Comparison of ENCODE assay signal across 21 cellular contexts in genomic region chr10:13823046-13823711, GRCh38.
DNase-seq lines count a peak whose midpoint lies in the region; ATAC-seq and TF ChIP-seq lines count a peak whose summit lies in the region.
"Had no signal": no experiment of that assay in that cellular context is flagged by ENCODE, and none has a peak within 500 bp of the region (broad histone marks: within the 10 kb centered on the region; RNA-seq: fewer than 3 reads in every experiment).

No MANE protein-coding gene starts in this region.

- H3K4me1 Mint-ChIP-seq in H9, result peaks cover 71 to 76% of the 10 kb centered on the region in 2 experiments
- H3K4me1 Mint-ChIP-seq in WTC11, result peaks cover 77% of the 10 kb centered on the region
- H3K4me1 Mint-ChIP-seq in nephron, result peaks cover 41% of the 10 kb centered on the region
- H3K4me1 Mint-ChIP-seq in CD4-positive, alpha-beta T cell (ENCODE audit: low read depth), result peaks cover 18% of the 10 kb centered on the region

- H4K5ac ChIP-seq in H9 (ENCODE audit: insufficient read length, low read depth, low read length), result no peak overlapping the region

- ATAC-seq in WTC11, result peak; percentile 83
- ATAC-seq in CD4-positive, alpha-beta T cell (ENCODE audit: poor library complexity), result no peak
- ATAC-seq: gastrocnemius medialis; right lobe of liver; stimulated activated naive B cell treated with anti-CD40 and anti-IgM and Interleukin-4, amounts not matched to agents 10 μg/mL and 1 μg/mL and 100 μg/mL, for 72 hours had no signal

- H3K56ac ChIP-seq in H9 (ENCODE audit: insufficient read length, low read depth, low read length), result no peak overlapping the region

- peaks cover 3% of the 10 kb centered on the region in 2 experiments; a peak in 4 of 5 replicates for H3K9me3 Mint-ChIP-seq in H9
- H3K9me3 Mint-ChIP-seq in WTC11, result peaks cover 4% of the 10 kb centered on the region
- peaks cover 3% of the 10 kb centered on the region for H3K9me3 Mint-ChIP-seq in nephron
- H3K9me3 Mint-ChIP-seq in CD4-positive, alpha-beta T cell, result no peaks in the 10 kb centered on the region
- H3K9me3 Mint-ChIP-seq: stimulated activated naive B cell treated with anti-CD40 and anti-IgM and Interleukin-4, amounts not matched to agents 10 μg/mL and 1 μg/mL and 100 μg/mL, for 72 hours had no signal

- no peaks in the 10 kb centered on the region for H3K79me1 ChIP-seq in H9 (ENCODE audit: insufficient read depth, low read depth, low read length, poor library complexity, severe bottlenecking)

- H3K4me3 Mint-ChIP-seq in H9 (peak overlapping the region; percentile 0 to 44; a peak in 3 of 5 replicates), WTC11 (peak overlapping the region; percentile 26), nephron (no peak overlapping the region)
- no peak overlapping the region for H3K4me3 Mint-ChIP-seq in CD4-positive, alpha-beta T cell
- H3K4me3 Mint-ChIP-seq: CD4-positive, CD25-positive, alpha-beta regulatory T cell; stimulated activated naive B cell treated with anti-CD40 and anti-IgM and Interleukin-4, amounts not matched to agents 10 μg/mL and 1 μg/mL and 100 μg/mL, for 72 hours had no signal

- H3T11ph ChIP-seq in H9 (ENCODE audit: low read length), result no peak overlapping the region

- H4K8ac ChIP-seq in H9 (replicated peaks; ENCODE audit: insufficient read length, low read depth, low read length), result no peak overlapping the region

- POLR2A ChIA-PET in WTC11 (lab: Charles Lee), result no interaction called here
- POLR2A ChIA-PET in CD4-positive, alpha-beta T cell (lab: Charles Lee), result interaction anchor here (1.6 kb wide), 1 partner anchor 36 kb away, joined by 3 read pairs; no protein-coding TSS in a partner anchor

- intact Hi-C loops in CD4-positive, alpha-beta T cell (cut with DNase I, micrococcal nuclease), result no loop called here

- no peaks in the 10 kb centered on the region for H3K9me3 ChIP-seq in H9 (ENCODE audit: control insufficient read depth, low read depth, low read length)
- no peaks in the 10 kb centered on the region for H3K9me3 ChIP-seq in CD4-positive, alpha-beta T cell (ENCODE audit: control insufficient read depth, low read length)
- H3K9me3 ChIP-seq: gastrocnemius medialis, right lobe of liver, thyroid gland had no signal

- H4K91ac ChIP-seq in H9 (ENCODE audit: insufficient read length, low read depth, low read length), result no peak overlapping the region

- no peaks in the 10 kb centered on the region for H3K23me2 ChIP-seq in H9 (ENCODE audit: insufficient read length, low read depth, low read length, poor library complexity, severe bottlenecking)

- H3K79me2 ChIP-seq in H9 (ENCODE audit: insufficient read depth, low read length), result peaks cover 2% of the 10 kb centered on the region; the same call in 1 of the 2 replicates

- H2BK12ac ChIP-seq in H9 (ENCODE audit: insufficient read length, low read depth, low read length), result no peak overlapping the region

- no peak overlapping the region for H3K4ac ChIP-seq in H9 (ENCODE audit: low read depth, low read length)

- H3K27ac Mint-ChIP-seq in H9 (peak overlapping the region; percentile 6 to 79 (median 79); a peak in 6 of 7 replicates), WTC11 (peak overlapping the region; percentile 73), nephron (peak overlapping the region in 2 of 3 experiments; percentile 4 to 32)
- no peak overlapping the region for H3K27ac Mint-ChIP-seq in CD4-positive, alpha-beta T cell
- H3K27ac Mint-ChIP-seq: stimulated activated naive B cell treated with anti-CD40 and anti-IgM and Interleukin-4, amounts not matched to agents 10 μg/mL and 1 μg/mL and 100 μg/mL, for 72 hours had no signal

- no peak overlapping the region for H3K9ac ChIP-seq in H9 (ENCODE audit: extremely low read depth, insufficient read length, low read length)

- H4K20me1 ChIP-seq in H9 (ENCODE audit: control insufficient read depth, insufficient read depth, insufficient read length), result no peaks in the 10 kb centered on the region

- H3K36me3 Mint-ChIP-seq in H9 (ENCODE audit: insufficient read depth in 1 of 3, low read depth in 3 of 3) (peaks cover 2 to 4% (median 4%) of the 10 kb centered on the region in 3 experiments; a peak in 5 of 7 replicates), WTC11 (peaks cover 3% of the 10 kb centered on the region), nephron (ENCODE audit: low read depth) (peaks cover 10% of the 10 kb centered on the region)
- no peaks in the 10 kb centered on the region for H3K36me3 Mint-ChIP-seq in CD4-positive, alpha-beta T cell (ENCODE audit: low read depth)
- H3K36me3 Mint-ChIP-seq: CD4-positive, CD25-positive, alpha-beta regulatory T cell; stimulated activated naive B cell treated with anti-CD40 and anti-IgM and Interleukin-4, amounts not matched to agents 10 μg/mL and 1 μg/mL and 100 μg/mL, for 72 hours had no signal

- no peak overlapping the region for H2AK5ac ChIP-seq in H9 (ENCODE audit: insufficient read length, low read length)

- H2BK120ac ChIP-seq in H9 (ENCODE audit: low read depth, low read length, poor library complexity, severe bottlenecking), result no peak overlapping the region

- no peak overlapping the region for H3K23ac ChIP-seq in H9 (ENCODE audit: insufficient read length, low read depth, low read length)

- H3K14ac ChIP-seq in H9 (ENCODE audit: insufficient read depth, low read length), result no peak overlapping the region

- no peaks in the 10 kb centered on the region for H3K27me3 Mint-ChIP-seq in H9 (ENCODE audit: low read depth)
- H3K27me3 Mint-ChIP-seq in WTC11 (ENCODE audit: low read depth), result no peaks in the 10 kb centered on the region; the same call in 1 of the 2 replicates
- peaks cover 3% of the 10 kb centered on the region for H3K27me3 Mint-ChIP-seq in nephron (ENCODE audit: low read depth)
- peaks cover 5% of the 10 kb centered on the region for H3K27me3 Mint-ChIP-seq in CD4-positive, alpha-beta T cell

- no peak overlapping the region for H2BK20ac ChIP-seq in H9 (ENCODE audit: low read depth, low read length, poor library complexity, severe bottlenecking)

- H2BK5ac ChIP-seq in H9 (ENCODE audit: insufficient read length, low read length), result no peak overlapping the region

- no peaks in the 10 kb centered on the region for H3K27me3 ChIP-seq in H9 (ENCODE audit: insufficient read depth, low read length)
- no peaks in the 10 kb centered on the region for H3K27me3 ChIP-seq in CD4-positive, alpha-beta T cell (ENCODE audit: control insufficient read depth, insufficient read depth, low read length)
- H3K27me3 ChIP-seq: cardiac muscle cell, right lobe of liver, thyroid gland had no signal

- TF ChIP-seq CTCF in H9 (conservative IDR thresholded peaks at IDR 0.05) (no peak), WTC11 (IDR thresholded peaks at IDR 0.05) (no peak), nephron (IDR thresholded peaks at IDR 0.05; ENCODE audit: unreplicated experiment in 3 of 3) (no peak)
- TF ChIP-seq CTCF in CD4-positive, alpha-beta T cell (IDR thresholded peaks at IDR 0.05), result no peak

- H3K27ac ChIP-seq in H9 (ENCODE audit: insufficient read length, low read depth, low read length), result no peak overlapping the region
- no peak overlapping the region for H3K27ac ChIP-seq in CD4-positive, alpha-beta T cell (ENCODE audit: low read depth, low read length)
- H3K27ac ChIP-seq: cardiac muscle cell, gastrocnemius medialis, right lobe of liver, thyroid gland had no signal

- WGBS in H9 (ENCODE audit: extremely low coverage, insufficient read length, low lambda C conversion rate), result no CpG with 5 or more reads among the region's 8 CpGs

- H3K18ac ChIP-seq in H9 (ENCODE audit: insufficient read length, low read depth, low read length), result no peak overlapping the region

- CTCF ChIA-PET in WTC11 (lab: Charles Lee), result interaction anchor here (0.8 to 1.0 kb wide), 3 partner anchors 10 to 271 kb away, joined by 3 read pairs; no protein-coding TSS in a partner anchor
- CTCF ChIA-PET in CD4-positive, alpha-beta T cell (lab: Charles Lee), result no interaction called here

- H2BK15ac ChIP-seq in H9 (ENCODE audit: low read depth, low read length), result no peak overlapping the region

- H3K4me1 ChIP-seq in H9 (ENCODE audit: insufficient read depth, low read length), result peaks cover 13% of the 10 kb centered on the region
- H3K4me1 ChIP-seq: right lobe of liver had no signal

- DNase-seq in H9 (peak; percentile 77), NCI-H146 treated with DMSO at 0.1 percent for 48 hours (lab: John Stamatoyannopoulos, UW; ENCODE audit: unreplicated experiment) (peak; percentile 65), WTC11 (ENCODE audit: low spot score) (peak; percentile 53), foreskin melanocyte (no peak), NCI-H2107 (lab: John Stamatoyannopoulos, UW) (no peak)
- DNase-seq in CD4-positive, alpha-beta T cell, result no peak
- DNase-seq in activated naive CD4-positive, alpha-beta T cell treated with anti-CD3 and anti-CD28 coated beads, Interleukin-2, amount 50 U/mL, for 16 hours, result no peak
- DNase-seq: activated CD4-positive, alpha-beta T cell treated with anti-CD3 and anti-CD28 coated beads for 48 hours; activated effector memory CD4-positive, alpha-beta T cell treated with Interleukin-2 at 50 U/mL for 16 hours; amniotic stem cell; CD4-positive, CD25-positive, alpha-beta regulatory T cell; DMS53; erythroblast; gastrocnemius medialis; NCI-H510A treated with DMSO at 0.1 percent for 48 hours; right lobe of liver; Right ventricle myocardium superior; stimulated activated naive B cell treated with anti-CD40 and anti-IgM and Interleukin-4, amounts not matched to agents 10 μg/mL and 1 μg/mL and 100 μg/mL, for 72 hours; thyroid gland had no signal

- peak overlapping the region; percentile 23 for H3K4me2 ChIP-seq in H9 (ENCODE audit: insufficient read depth, insufficient read length, low read length)

- H2AFZ ChIP-seq in H9 (ENCODE audit: low read length), result no peak overlapping the region

Comparison
In these comparisons a context has a peak if more than half of its experiments do, and no peak if none do; other contexts are left out.
1. DNase-seq: peak in H9 (single experiment), NCI-H146 treated with DMSO at 0.1 percent for 48 hours (single experiment) and WTC11 (single experiment); none in CD4-positive, alpha-beta T cell (0 of 10), foreskin melanocyte (single experiment), NCI-H2107 (single experiment) and activated naive CD4-positive, alpha-beta T cell treated with anti-CD3 and anti-CD28 coated beads, Interleukin-2, amount 50 U/mL, for 16 hours (single experiment).
2. H3K4me3 Mint-ChIP-seq: peak in H9 (2 of 2) and WTC11 (single experiment); none in nephron (0 of 3) and CD4-positive, alpha-beta T cell (single experiment).